In genomic region chr3:190738756-190739155, GRCh38 we compare ENCODE assay signal across 25 cellular contexts.
"Had no signal": no experiment of that assay in that cellular context is flagged by ENCODE, and none has a peak within 500 bp of the region (broad histone marks: within the 10 kb centered on the region; RNA-seq: fewer than 3 reads in every experiment).

No MANE protein-coding gene starts in this region.

- H3K27me3 ChIP-seq: left lung, ovary, right atrium auricular region, right lobe of liver, stomach, testis, thyroid gland, transverse colon, upper lobe of left lung, vagina had no signal

- ATAC-seq: left colon; left lung; lower lobe of right lung; natural killer cell; right lobe of liver; stimulated activated naive B cell treated with anti-CD40 and anti-IgM and Interleukin-4, amounts not matched to agents 10 μg/mL and 1 μg/mL and 100 μg/mL, for 72 hours; stimulated activated naive CD8-positive, alpha-beta T cell treated with anti-CD3 and anti-CD28 coated beads, Interleukin-15, Interleukin-2, amounts not matched to agents 100 U/mL and 50 U/mL, for 24 hours had no signal

- DNase-seq: hippocampal formation; kidney; left colon; left lung; lower lobe of right lung; mammary epithelial cell; mesenchymal stem cell; naive B cell; natural killer cell; ovary; right lobe of liver; stimulated activated CD4-positive, alpha-beta T cell treated with anti-CD3 and anti-CD28 coated beads, Interleukin-12 subunit alpha, Interleukin-12 subunit beta, amount 100 ng/mL, for 4 hours; stimulated activated CD4-positive, alpha-beta T cell treated with anti-CD3 and anti-CD28 coated beads, Interleukin-15, amount 100 ng/mL, for 24 hours; stimulated activated CD4-positive, alpha-beta T cell treated with anti-CD3 and anti-CD28 coated beads, Interleukin-2, amount 100 ng/mL, for 24 hours; stimulated activated CD4-positive, alpha-beta T cell treated with anti-CD3 and anti-CD28 coated beads, Interleukin-4, amount 100 ng/mL, for 1 hour; stimulated activated naive B cell treated with anti-CD40 and anti-IgM and Interleukin-4, amounts not matched to agents 10 μg/mL and 1 μg/mL and 100 μg/mL, for 72 hours; stimulated activated naive CD8-positive, alpha-beta T cell treated with anti-CD3 and anti-CD28 coated beads, Interleukin-15, Interleukin-2, amounts not matched to agents 100 U/mL and 50 U/mL, for 24 hours; stomach; testis; thyroid gland; transverse colon; upper lobe of left lung had no signal

- H3K4me1 ChIP-seq: left lung, lower lobe of right lung, right atrium auricular region, right lobe of liver, stomach, testis, thyroid gland, transverse colon, upper lobe of left lung, vagina had no signal

- H3K9me3 ChIP-seq: left lung, lower lobe of right lung, ovary, right atrium auricular region, right lobe of liver, stomach, testis, thyroid gland, transverse colon, upper lobe of left lung, vagina had no signal

- H3K4me1 Mint-ChIP-seq: naive B cell; natural killer cell; stimulated activated naive B cell treated with anti-CD40 and anti-IgM and Interleukin-4, amounts not matched to agents 10 μg/mL and 1 μg/mL and 100 μg/mL, for 72 hours had no signal

- H3K27ac Mint-ChIP-seq: naive B cell; natural killer cell; progenitor cell of endocrine pancreas; stimulated activated naive B cell treated with anti-CD40 and anti-IgM and Interleukin-4, amounts not matched to agents 10 μg/mL and 1 μg/mL and 100 μg/mL, for 72 hours had no signal

- H3K4me3 Mint-ChIP-seq: naive B cell; natural killer cell; stimulated activated naive B cell treated with anti-CD40 and anti-IgM and Interleukin-4, amounts not matched to agents 10 μg/mL and 1 μg/mL and 100 μg/mL, for 72 hours had no signal

- H3K36me3 Mint-ChIP-seq: naive B cell, natural killer cell had no signal

- H3K9me3 Mint-ChIP-seq: stimulated activated naive B cell treated with anti-CD40 and anti-IgM and Interleukin-4, amounts not matched to agents 10 μg/mL and 1 μg/mL and 100 μg/mL, for 72 hours had no signal

- H3K36me3 ChIP-seq: left lung, lower lobe of right lung, ovary, right atrium auricular region, right lobe of liver, stomach, thyroid gland, transverse colon, upper lobe of left lung, vagina had no signal

- H3K27ac ChIP-seq: left lung, lower lobe of right lung, ovary, right atrium auricular region, right lobe of liver, stomach, testis, thyroid gland, transverse colon, upper lobe of left lung, vagina had no signal

- H3K4me3 ChIP-seq: left lung, lower lobe of right lung, ovary, right atrium auricular region, right lobe of liver, stomach, testis, thyroid gland, transverse colon, upper lobe of left lung, vagina had no signal

- H3K27me3 Mint-ChIP-seq: progenitor cell of endocrine pancreas had no signal
